In the genomic region with DNA sequence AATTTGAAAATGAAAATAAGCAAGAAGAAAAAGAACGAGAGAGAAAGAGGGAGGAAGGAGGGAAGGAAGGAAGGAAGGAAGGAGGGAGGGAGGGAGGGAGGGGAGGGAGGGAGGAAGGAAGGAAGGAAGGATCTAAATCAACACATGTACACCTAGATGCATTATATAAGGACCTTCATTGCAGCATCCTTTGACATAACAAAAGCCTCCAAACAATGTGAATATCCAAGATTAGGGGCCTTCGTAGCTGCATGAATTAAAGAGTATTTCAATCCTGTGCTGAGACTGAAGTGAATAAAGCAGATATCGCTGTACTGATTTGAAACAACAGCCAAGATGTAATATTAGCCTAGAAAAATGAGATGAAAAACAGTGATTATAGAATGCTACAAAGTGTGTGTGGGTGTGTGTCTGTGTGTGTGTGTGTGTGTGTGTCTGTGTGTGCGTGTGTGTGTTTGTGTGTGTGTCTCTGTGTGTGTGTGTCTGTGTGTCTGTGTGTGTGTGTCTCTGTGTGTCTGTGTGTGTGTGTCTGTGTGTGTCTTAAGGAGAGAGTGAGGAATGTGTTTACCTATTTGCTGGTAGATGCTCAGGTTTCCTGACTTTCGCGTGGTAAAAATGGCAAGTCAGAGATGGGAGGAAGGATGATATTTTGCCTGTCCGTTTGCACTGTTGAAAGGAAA, we compare ENCODE assay signal across 13 cellular contexts.
DNase-seq lines count a peak whose midpoint lies in the region; ATAC-seq, FAIRE-seq and TF ChIP-seq lines count a peak whose summit lies in the region.
"Had no signal": no experiment of that assay in that cellular context is flagged by ENCODE, and none has a peak within 500 bp of the region (broad histone marks: within the 10 kb centered on the region; RNA-seq: fewer than 3 reads in every experiment).

No MANE protein-coding gene starts in this region.

- no peaks in the 10 kb centered on the region for H3K9me2 ChIP-seq in Karpas-422 (replicated peaks; ENCODE audit: insufficient read depth, low read length)

- no peak for TF ChIP-seq EP300 in K562 (IDR thresholded peaks at IDR 0.05; ENCODE audit: low read length)

- H3K27me3 Mint-ChIP-seq in natural killer cell (ENCODE audit: low read depth in 2 of 2): peaks cover 23 to 27% of the 10 kb centered on the region in 2 donors

- DNase-seq in K562 (ENCODE audit: extremely low read depth in 1 of 4, low spot score in 3 of 4): no peak
- DNase-seq in natural killer cell: no peak
- DNase-seq in Karpas-422: no peak
- no peak for DNase-seq in WERI-Rb-1
- no peak for DNase-seq in epidermal melanocyte (ENCODE audit: insufficient read length, low spot score)
- no peak for DNase-seq in SIG-M5 (lab: John Stamatoyannopoulos, UW)
- DNase-seq: endodermal cell; heart right ventricle; stimulated activated CD4-positive, alpha-beta T cell treated with anti-CD3 and anti-CD28 coated beads, Interleukin-4, amount 100 ng/mL, for 24 hours had no signal

- no peaks in the 10 kb centered on the region for H3K9me1 ChIP-seq in K562 (ENCODE audit: control insufficient read depth, insufficient read depth, low read length)

- POLR2A ChIA-PET in HEK293 (lab: Yijun Ruan, JAX): no interaction called here
- POLR2A ChIA-PET in K562 (lab: Yijun Ruan, JAX): interaction anchor here (0.6 kb wide), 1 partner anchor 12 kb away, joined by 3 read pairs; no protein-coding TSS in a partner anchor

- peak overlapping the region; percentile 71 for H3K4me2 ChIP-seq in BLaER1
- no peak overlapping the region; the same call in 1 of the 2 replicates for H3K4me2 ChIP-seq in K562 (ENCODE audit: insufficient read depth, low read length)
- H3K4me2 ChIP-seq in Karpas-422 (ENCODE audit: low read depth, low read length, poor library complexity, severe bottlenecking): no peak overlapping the region

- TF ChIP-seq POLR2A in K562 (conservative IDR thresholded peaks at IDR 0.05): no peak

- peaks cover 55 to 70% of the 10 kb centered on the region in 2 donors for H3K4me1 Mint-ChIP-seq in natural killer cell
- H3K4me1 Mint-ChIP-seq: endodermal cell had no signal

- TF ChIP-seq RAD21 in K562 (CRISPR knock-in tag; conservative IDR thresholded peaks at IDR 0.05 in 1 of 2, IDR thresholded peaks at IDR 0.05 in 1 of 2): no peak

- H3K4me1 ChIP-seq in BLaER1 (peaks cover 73% of the 10 kb centered on the region), HEK293 (ENCODE audit: control insufficient read depth, insufficient read depth, low read length) (peaks cover 8% of the 10 kb centered on the region; the same call in 1 of the 2 replicates), K562 (replicated peaks in 1 of 2; ENCODE audit: control insufficient read depth in 2 of 2, insufficient read depth in 2 of 2, low read length in 2 of 2) (peaks cover 41 to 52% of the 10 kb centered on the region in 2 experiments), Karpas-422 (ENCODE audit: low read length) (no peaks in the 10 kb centered on the region)

- H3K27me3 ChIP-seq in BLaER1 (no peaks in the 10 kb centered on the region), K562 (ENCODE audit: control insufficient read depth in 2 of 2, insufficient read depth in 2 of 2, low read length in 2 of 2) (no peaks in the 10 kb centered on the region), Karpas-422 (ENCODE audit: low read length) (no peaks in the 10 kb centered on the region), WERI-Rb-1 (ENCODE audit: insufficient read depth, low read depth, severe bottlenecking) (no peaks in the 10 kb centered on the region)
- H3K27me3 ChIP-seq: heart right ventricle had no signal

- peak overlapping the region in 1 of 2 donors; percentile 35 for H3K27ac Mint-ChIP-seq in natural killer cell
- H3K27ac Mint-ChIP-seq: endodermal cell had no signal

- intact Hi-C loops in K562 (cut with micrococcal nuclease) (no loop called here), natural killer cell (cut with micrococcal nuclease) (no loop called here)

- 64% methylated on average over 6 of the region's 7 CpGs for WGBS in K562 (ENCODE audit: insufficient coverage, low coverage, missing lambda C conversion rate)

- ATAC-seq in K562: no peak
- no peak for ATAC-seq in natural killer cell
- ATAC-seq: heart right ventricle had no signal

- CTCF ChIA-PET in HEK293 (lab: Yijun Ruan, JAX): interaction anchor here (0.7 to 1.4 kb wide), 2 partner anchors 19 to 170 kb away, joined by 4 read pairs; no protein-coding TSS in a partner anchor
- CTCF ChIA-PET in K562 (lab: Yijun Ruan, JAX; ENCODE audit: low intra/inter-chr PET ratio): no interaction called here

- TF ChIP-seq CTCF in HEK293 (tag by site-specific recombination; IDR thresholded peaks at IDR 0.05) (no peak), K562 (IDR thresholded peaks at IDR 0.05 in 2 of 3, conservative IDR thresholded peaks at IDR 0.05 in 1 of 3; ENCODE audit: insufficient read depth in 2 of 3, low read depth in 1 of 3, low read length in 3 of 3) (no peak), natural killer cell (IDR thresholded peaks at IDR 0.05) (no peak), WERI-Rb-1 (IDR thresholded peaks at IDR 0.05; ENCODE audit: low read depth, low read length) (no peak)

- H4K20me1 ChIP-seq in BLaER1 (no peaks in the 10 kb centered on the region), K562 (replicated peaks; ENCODE audit: control insufficient read depth, insufficient read depth, low read length) (no peaks in the 10 kb centered on the region), Karpas-422 (ENCODE audit: insufficient read depth, low read depth, low read length) (no peaks in the 10 kb centered on the region)

- H3K4me3 Mint-ChIP-seq in natural killer cell: peak overlapping the region; percentile 38
- H3K4me3 Mint-ChIP-seq: endodermal cell had no signal

- H3K27ac ChIP-seq in BLaER1: no peak overlapping the region
- no peak overlapping the region for H3K27ac ChIP-seq in HEK293 (ENCODE audit: extremely low read depth, low read depth, low read length)
- H3K27ac ChIP-seq in K562 (ENCODE audit: extremely low read depth, low read depth, low read length): no peak overlapping the region
- no peak overlapping the region for H3K27ac ChIP-seq in Karpas-422 (ENCODE audit: low read length)
- no peak overlapping the region for H3K27ac ChIP-seq in WERI-Rb-1

- FAIRE-seq in K562 (lab: Jason Lieb, UNC): peak; percentile 85

- H3K9me3 ChIP-seq in BLaER1 (no peaks in the 10 kb centered on the region), HEK293 (ENCODE audit: control insufficient read depth, insufficient read depth, low read depth, low read length) (no peaks in the 10 kb centered on the region), K562 (replicated peaks; ENCODE audit: control insufficient read depth, insufficient read depth, low read depth, low read length) (no peaks in the 10 kb centered on the region), Karpas-422 (ENCODE audit: low read length) (no peaks in the 10 kb centered on the region), WERI-Rb-1 (ENCODE audit: severe bottlenecking) (no peaks in the 10 kb centered on the region)
- H3K9me3 ChIP-seq: heart right ventricle had no signal

- H3K79me2 ChIP-seq in K562 (ENCODE audit: control insufficient read depth, insufficient read depth, low read length) (no peaks in the 10 kb centered on the region), Karpas-422 (ENCODE audit: low read length) (no peaks in the 10 kb centered on the region)

- H2AFZ ChIP-seq in K562 (ENCODE audit: low read depth, low read length): peak overlapping the region; percentile 91; the same call in 1 of the 2 replicates
- no peak overlapping the region for H2AFZ ChIP-seq in Karpas-422 (ENCODE audit: low read length)

- H3K9me3 Mint-ChIP-seq in natural killer cell: no peaks in the 10 kb centered on the region
- H3K9me3 Mint-ChIP-seq: endodermal cell had no signal

- H3K36me3 Mint-ChIP-seq in natural killer cell: no peaks in the 10 kb centered on the region
- H3K36me3 Mint-ChIP-seq: brain had no signal

- no peaks in the 10 kb centered on the region for H3K36me3 ChIP-seq in BLaER1
- no peaks in the 10 kb centered on the region for H3K36me3 ChIP-seq in HEK293 (ENCODE audit: control insufficient read depth in 2 of 2, insufficient read depth in 1 of 2, low read length in 2 of 2)
- no peaks in the 10 kb centered on the region for H3K36me3 ChIP-seq in K562 (ENCODE audit: control insufficient read depth, insufficient read depth, low read length)
- no peaks in the 10 kb centered on the region for H3K36me3 ChIP-seq in Karpas-422 (ENCODE audit: insufficient read depth, low read length)
- H3K36me3 ChIP-seq in WERI-Rb-1: no peaks in the 10 kb centered on the region
- H3K36me3 ChIP-seq: heart right ventricle had no signal

- no TSS peak for BruUV-seq in K562 (replicated peaks; lab: Mats Ljungman, UMichigan)

- H3K4me3 ChIP-seq in BLaER1: no peak overlapping the region
- no peak overlapping the region for H3K4me3 ChIP-seq in HEK293 (ENCODE audit: low read depth, low read length)
- no peak overlapping the region for H3K4me3 ChIP-seq in K562
- no peak overlapping the region for H3K4me3 ChIP-seq in Karpas-422 (ENCODE audit: low read length)
- H3K4me3 ChIP-seq in WERI-Rb-1 (ENCODE audit: low read depth, low read length): no peak overlapping the region
- H3K4me3 ChIP-seq: heart right ventricle, lung had no signal

- in situ Hi-C loops in K562 (cut with MboI): no loop called here

- no peak overlapping the region for H3K9ac ChIP-seq in BLaER1
- no peak overlapping the region for H3K9ac ChIP-seq in K562 (ENCODE audit: insufficient read depth in 1 of 2, low read depth in 2 of 2, low read length in 2 of 2)
- no peak overlapping the region for H3K9ac ChIP-seq in Karpas-422 (ENCODE audit: low read length)

TF ChIP-seq in HEK293, 187 proteins besides CTCF, POLR2A, EP300 and RAD21 (continues in another document):
- TF ChIP-seq ZFP69B (tag by site-specific recombination; IDR thresholded peaks at IDR 0.05) (0 out of 2 replicates have a peak, but pooled peaks have one; percentile 39), SCRT2 (tag by site-specific recombination; IDR thresholded peaks at IDR 0.05) (0 out of 2 replicates have a peak, but pooled peaks have one; percentile 8), ZBTB17 (tag by site-specific recombination; IDR thresholded peaks at IDR 0.05) (peak; percentile 60; the same call in 1 of the 2 replicates), ZNF791 (tag by site-specific recombination; IDR thresholded peaks at IDR 0.05) (peak; percentile 52; the same call in 1 of the 2 replicates), ZNF266 (tag by site-specific recombination; IDR thresholded peaks at IDR 0.05; ENCODE audit: low read depth) (0 out of 2 replicates have a peak, but pooled peaks have one; percentile 14)

TF ChIP-seq in K562, 482 proteins besides CTCF, POLR2A, EP300 and RAD21 (continues in another document):
- TF ChIP-seq, protein P1, sequence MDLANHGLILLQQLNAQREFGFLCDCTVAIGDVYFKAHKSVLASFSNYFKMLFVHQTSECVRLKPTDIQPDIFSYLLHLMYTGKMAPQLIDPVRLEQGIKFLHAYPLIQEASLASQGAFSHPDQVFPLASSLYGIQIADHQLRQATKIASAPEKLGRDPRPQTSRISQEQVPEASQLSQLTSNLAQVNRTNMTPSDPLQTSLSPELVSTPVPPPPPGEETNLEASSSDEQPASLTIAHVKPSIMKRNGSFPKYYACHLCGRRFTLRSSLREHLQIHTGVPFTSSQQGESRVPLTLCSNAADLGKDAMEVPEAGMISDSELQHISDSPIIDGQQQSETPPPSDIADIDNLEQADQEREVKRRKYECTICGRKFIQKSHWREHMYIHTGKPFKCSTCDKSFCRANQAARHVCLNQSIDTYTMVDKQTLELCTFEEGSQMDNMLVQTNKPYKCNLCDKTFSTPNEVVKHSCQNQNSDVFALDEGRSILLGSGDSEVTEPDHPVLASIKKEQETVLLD (IDR thresholded peaks at IDR 0.05): peak; percentile 49; the same call in 1 of the 2 replicates
